In the genomic region with DNA sequence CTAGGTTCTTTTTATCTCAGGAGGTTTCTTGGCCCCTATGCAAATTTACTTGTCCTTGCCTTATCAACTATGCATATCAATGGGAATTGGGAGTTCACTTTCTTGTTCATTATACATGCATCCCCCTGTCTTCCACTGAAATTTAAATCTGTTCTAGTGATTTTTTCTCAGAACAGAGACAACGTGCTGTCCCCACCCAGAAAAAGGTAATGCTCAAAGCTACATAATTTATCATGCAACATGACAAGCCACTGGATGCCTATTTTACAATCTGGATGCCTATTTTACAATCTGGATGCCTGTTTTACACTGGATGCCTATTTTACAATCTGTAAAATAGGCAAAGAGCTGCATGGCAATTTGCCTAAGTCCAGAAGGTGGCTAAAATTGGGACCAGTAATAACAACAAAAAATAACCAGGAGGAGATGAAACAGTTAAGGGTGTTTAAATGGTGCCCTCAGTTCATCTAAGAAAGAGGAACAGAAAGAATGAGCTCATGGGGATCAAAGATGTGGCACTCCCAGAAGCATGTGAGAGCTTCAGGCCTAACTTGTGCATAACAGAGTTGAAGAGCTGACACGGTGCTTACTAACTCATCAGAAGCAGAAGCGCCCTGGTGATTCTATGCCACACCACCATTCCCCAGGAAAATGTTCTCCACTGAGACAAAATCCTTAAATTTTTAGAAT, we compare ENCODE assay signal across 11 cellular contexts.
DNase-seq lines count a peak whose midpoint lies in the region; ATAC-seq lines count a peak whose summit lies in the region.
"Had no signal": no experiment of that assay in that cellular context is flagged by ENCODE, and none has a peak within 500 bp of the region (broad histone marks: within the 10 kb centered on the region; RNA-seq: fewer than 3 reads in every experiment).

No MANE protein-coding gene starts in this region.

- H3K27ac ChIP-seq in caudate nucleus (ENCODE audit: low read depth, low read length), result no peak overlapping the region
- H3K27ac ChIP-seq: coronary artery, skin epidermis had no signal

- no peaks in the 10 kb centered on the region for H3K36me3 Mint-ChIP-seq in activated CD4-positive, alpha-beta T cell treated with anti-CD3 and anti-CD28 coated beads, Interleukin-2, amount 10 ng/mL, durations not matched to agents 7 days and 5 days (ENCODE audit: low read depth)

- H3K4me3 Mint-ChIP-seq in activated CD4-positive, alpha-beta T cell treated with anti-CD3 and anti-CD28 coated beads, Interleukin-2, amount 10 ng/mL, durations not matched to agents 7 days and 5 days, result no peak overlapping the region

- H3K27ac Mint-ChIP-seq in activated CD4-positive, alpha-beta T cell treated with anti-CD3 and anti-CD28 coated beads, Interleukin-2, amount 10 ng/mL, durations not matched to agents 7 days and 5 days, result no peak overlapping the region

- no peaks in the 10 kb centered on the region for H3K27me3 Mint-ChIP-seq in activated CD4-positive, alpha-beta T cell treated with anti-CD3 and anti-CD28 coated beads, Interleukin-2, amount 10 ng/mL, durations not matched to agents 7 days and 5 days

- H3K4me1 Mint-ChIP-seq in activated CD4-positive, alpha-beta T cell treated with anti-CD3 and anti-CD28 coated beads, Interleukin-2, amount 10 ng/mL, durations not matched to agents 7 days and 5 days, result no peaks in the 10 kb centered on the region

- DNase-seq in CD1c-positive myeloid dendritic cell (ENCODE audit: extremely low spot score), result peak; percentile 87
- DNase-seq in NOMO-1 treated with DMSO at 0.1 percent for 48 hours (lab: John Stamatoyannopoulos, UW; ENCODE audit: unreplicated experiment), result peak; percentile 92
- DNase-seq in activated CD4-positive, alpha-beta T cell treated with anti-CD3 and anti-CD28 coated beads, Interleukin-2, amount 10 ng/mL, durations not matched to agents 7 days and 5 days, result no peak
- DNase-seq in NCI-H1417 (lab: John Stamatoyannopoulos, UW), result no peak
- DNase-seq in HuH-7.5 (ENCODE audit: low spot score), result no peak
- no peak for DNase-seq in caudate nucleus (lab: John Stamatoyannopoulos, UW)
- DNase-seq: AML-193 had no signal

- ATAC-seq in GM19324 (IDR thresholded peaks at IDR 0.05; ENCODE audit: low FRiP score, unreplicated experiment) (peak; percentile 100), HG02943 (IDR thresholded peaks at IDR 0.05; ENCODE audit: low read depth, unreplicated experiment) (peak; percentile 100)

- POLR2A ChIA-PET in activated CD4-positive, alpha-beta T cell treated with anti-CD3 and anti-CD28 coated beads, Interleukin-2, amount 10 ng/mL, durations not matched to agents 7 days and 5 days (lab: Charles Lee), result no interaction called here

- no peaks in the 10 kb centered on the region for H3K9me3 Mint-ChIP-seq in activated CD4-positive, alpha-beta T cell treated with anti-CD3 and anti-CD28 coated beads, Interleukin-2, amount 10 ng/mL, durations not matched to agents 7 days and 5 days

- CTCF ChIA-PET in activated CD4-positive, alpha-beta T cell treated with anti-CD3 and anti-CD28 coated beads, Interleukin-2, amount 10 ng/mL, durations not matched to agents 7 days and 5 days (lab: Charles Lee), result no interaction called here

Comparison
In these comparisons a context has a peak if more than half of its experiments do, and no peak if none do; other contexts are left out.
1. DNase-seq: peak in CD1c-positive myeloid dendritic cell (single experiment) and NOMO-1 treated with DMSO at 0.1 percent for 48 hours (single experiment); none in activated CD4-positive, alpha-beta T cell treated with anti-CD3 and anti-CD28 coated beads, Interleukin-2, amount 10 ng/mL, durations not matched to agents 7 days and 5 days (single experiment), NCI-H1417 (0 of 3), HuH-7.5 (single experiment) and caudate nucleus (0 of 61).